Comparison of ENCODE assay signal across 13 cellular contexts in the genomic region with DNA sequence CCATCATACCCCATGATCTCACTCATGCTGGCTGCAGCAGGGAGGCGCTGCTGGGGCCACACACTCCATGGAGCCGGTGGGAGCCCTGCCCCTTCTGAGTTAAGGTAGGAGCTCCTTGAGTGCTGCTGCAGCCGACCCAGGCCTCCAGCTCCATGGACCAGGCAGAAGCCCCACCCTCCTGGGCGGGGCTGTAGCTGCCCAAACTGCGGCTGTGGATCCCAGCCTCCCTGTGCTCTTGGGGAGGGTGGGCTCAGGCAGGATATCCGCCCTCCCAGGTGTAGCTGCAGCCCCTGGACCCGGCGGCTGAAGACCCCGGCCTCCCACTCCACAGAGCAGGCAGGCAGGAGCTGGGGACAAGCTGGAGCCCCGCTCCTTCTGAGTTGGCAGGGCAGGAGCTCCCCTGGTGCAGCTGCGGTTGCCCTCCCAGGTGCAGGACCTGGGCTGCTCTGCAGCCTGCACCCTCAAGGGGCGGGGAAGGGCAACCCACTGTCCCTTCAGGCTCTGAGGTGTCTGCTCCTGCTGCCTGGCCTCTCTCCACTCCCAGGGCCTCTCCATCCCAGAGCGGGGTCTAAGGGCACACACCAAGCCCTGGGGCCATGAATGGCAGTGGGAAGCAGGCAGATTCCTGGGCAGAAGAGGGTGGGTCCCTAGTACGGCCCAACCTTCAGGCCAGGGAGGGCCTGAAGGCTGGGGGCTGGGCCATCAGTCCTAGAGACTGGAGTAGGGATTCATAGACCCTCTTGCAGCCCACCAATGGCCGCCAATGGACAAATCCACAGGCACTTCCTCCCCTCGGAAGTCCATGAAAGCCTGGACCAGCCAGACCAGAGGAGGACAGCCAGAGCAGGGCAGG.
"Had no signal": no experiment of that assay in that cellular context is flagged by ENCODE, and none has a peak within 500 bp of the region (broad histone marks: within the 10 kb centered on the region; RNA-seq: fewer than 3 reads in every experiment).

No MANE protein-coding gene starts in this region.

- H3K4me3 Mint-ChIP-seq: activated CD4-positive, alpha-beta memory T cell treated with anti-CD3 and anti-CD28 coated beads for 36 hours; activated CD8-positive, alpha-beta memory T cell treated with anti-CD3 and anti-CD28 coated beads, Interleukin-2, amount 10 ng/mL, durations not matched to agents 7 days and 5 days; activated naive CD4-positive, alpha-beta T cell treated with anti-CD3 and anti-CD28 coated beads for 36 hours; neural crest cell had no signal

- H3K9me3 ChIP-seq: gastroesophageal sphincter, ovary, right lobe of liver had no signal

- H3K27ac ChIP-seq: gastroesophageal sphincter, ovary, right lobe of liver had no signal

- H3K36me3 ChIP-seq: gastroesophageal sphincter, ovary, right lobe of liver had no signal

- H3K27ac Mint-ChIP-seq: activated CD4-positive, alpha-beta memory T cell treated with anti-CD3 and anti-CD28 coated beads for 36 hours; activated CD8-positive, alpha-beta memory T cell treated with anti-CD3 and anti-CD28 coated beads, Interleukin-2, amount 10 ng/mL, durations not matched to agents 7 days and 5 days; activated naive CD4-positive, alpha-beta T cell treated with anti-CD3 and anti-CD28 coated beads for 36 hours; activated T-helper 2 cell treated with anti-CD3 and anti-CD28 coated beads, Interferon-gamma antibody, Interleukin-2, Interleukin-4, amounts not matched to agents 10 μg/mL and 5 μg/mL and 100 μg/mL, durations not matched to agents 14 hours and 24 hours and 36 hours had no signal

- H3K4me3 ChIP-seq: gastroesophageal sphincter, ovary, right lobe of liver had no signal

- ATAC-seq: activated CD8-positive, alpha-beta memory T cell treated with anti-CD3 and anti-CD28 coated beads, Interleukin-2, amount 10 ng/mL, durations not matched to agents 7 days and 5 days; gastroesophageal sphincter had no signal

- H3K27me3 ChIP-seq: ovary, right lobe of liver had no signal

- H3K9me3 Mint-ChIP-seq: activated CD4-positive, alpha-beta memory T cell treated with anti-CD3 and anti-CD28 coated beads for 36 hours; activated naive CD4-positive, alpha-beta T cell treated with anti-CD3 and anti-CD28 coated beads for 36 hours; activated T-helper 2 cell treated with anti-CD3 and anti-CD28 coated beads, Interferon-gamma antibody, Interleukin-2, Interleukin-4, amounts not matched to agents 10 μg/mL and 5 μg/mL and 100 μg/mL, durations not matched to agents 14 hours and 24 hours and 36 hours had no signal

- DNase-seq: activated CD4-positive, alpha-beta memory T cell treated with anti-CD3 and anti-CD28 coated beads for 36 hours; activated CD4-positive, alpha-beta T cell treated with anti-CD3 and anti-CD28 coated beads for 1 hour; activated CD8-positive, alpha-beta memory T cell treated with anti-CD3 and anti-CD28 coated beads, Interleukin-2, amount 10 ng/mL, durations not matched to agents 7 days and 5 days; activated naive CD4-positive, alpha-beta T cell treated with anti-CD3 and anti-CD28 coated beads for 36 hours; activated T-cell treated with anti-CD3 and anti-CD28 coated beads, Interleukin-2, amount 50 U/mL, for 1 hour; T1000 had no signal

- FAIRE-seq: astrocyte, bronchial epithelial cell had no signal

- H3K4me1 ChIP-seq: gastroesophageal sphincter, right lobe of liver had no signal

- H3K4me1 Mint-ChIP-seq: activated CD8-positive, alpha-beta memory T cell treated with anti-CD3 and anti-CD28 coated beads, Interleukin-2, amount 10 ng/mL, durations not matched to agents 7 days and 5 days; neural crest cell had no signal

- H3K27me3 Mint-ChIP-seq: activated CD4-positive, alpha-beta memory T cell treated with anti-CD3 and anti-CD28 coated beads for 36 hours; activated CD8-positive, alpha-beta memory T cell treated with anti-CD3 and anti-CD28 coated beads, Interleukin-2, amount 10 ng/mL, durations not matched to agents 7 days and 5 days had no signal

- H3K36me3 Mint-ChIP-seq: activated CD4-positive, alpha-beta memory T cell treated with anti-CD3 and anti-CD28 coated beads for 36 hours; activated CD8-positive, alpha-beta memory T cell treated with anti-CD3 and anti-CD28 coated beads, Interleukin-2, amount 10 ng/mL, durations not matched to agents 7 days and 5 days had no signal
